8 cellular contexts compared by ENCODE assay signal in the genomic region with DNA sequence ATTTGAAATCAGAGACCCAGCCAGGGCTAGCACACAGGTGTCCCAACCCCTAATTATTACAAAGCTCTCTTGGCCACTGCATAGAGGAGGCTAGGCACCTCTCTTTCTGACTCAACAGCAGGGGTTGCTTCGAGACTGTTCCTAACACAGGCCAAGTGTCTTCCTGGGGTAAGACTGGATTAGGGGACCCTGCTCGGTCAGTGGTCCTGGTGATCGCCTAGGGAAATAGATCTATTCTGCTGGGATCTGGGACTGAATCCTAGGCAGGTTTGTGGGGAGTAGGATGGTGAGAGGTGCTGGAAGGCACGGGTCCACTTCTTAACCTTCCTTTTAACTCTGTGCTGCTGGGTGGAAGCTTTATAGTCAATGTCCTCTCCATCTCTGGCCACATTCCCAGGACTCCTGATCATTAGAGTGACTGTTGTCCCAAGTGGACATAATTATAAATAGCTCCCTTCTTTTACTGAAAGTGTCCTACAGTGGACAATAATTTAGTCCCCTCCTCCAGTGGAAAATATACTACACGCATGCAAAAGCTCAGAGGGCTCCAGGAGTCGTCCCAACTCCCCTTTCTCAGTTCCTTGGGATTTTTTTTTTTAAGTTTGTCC. TPM values are rescaled to one million over a fixed set of nuclear protein-coding genes. Genes with fewer than 3 reads are reported as not detected.
DNase-seq lines count a peak whose midpoint lies in the region; ATAC-seq, FAIRE-seq and TF ChIP-seq lines count a peak whose summit lies in the region.

No MANE protein-coding gene starts in this region.

- peak overlapping the region; percentile 96 for H3K27ac ChIP-seq in hepatocyte

- peak overlapping the region; percentile 75 for H2AFZ ChIP-seq in hepatocyte

- peaks cover 6% of the 10 kb centered on the region for H4K20me1 ChIP-seq in hepatocyte (ENCODE audit: insufficient read depth, poor library complexity, severe bottlenecking)

- peak overlapping the region; percentile 94 to 97 (median 94) for H3K27ac Mint-ChIP-seq in IgD-negative memory B cell
- peak overlapping the region; percentile 89 for H3K27ac Mint-ChIP-seq in activated CD8-positive, alpha-beta T cell treated with anti-CD3 and anti-CD28 coated beads for 36 hours
- H3K27ac Mint-ChIP-seq in stimulated activated effector memory CD8-positive, alpha-beta T cell treated with anti-CD3 and anti-CD28 coated beads, Interleukin-12 subunit alpha, Interleukin-12 subunit beta, amount 100 ng/mL, for 72 hours = no peak overlapping the region

- intact Hi-C loops in activated CD8-positive, alpha-beta T cell treated with anti-CD3 and anti-CD28 coated beads for 36 hours (cut with micrococcal nuclease) = loop anchor here (5.0 kb wide), 4 partner anchors 213 to 423 kb away; no protein-coding TSS in a partner anchor

- FAIRE-seq in GM12891 (lab: Jason Lieb, UNC) = no peak

- no peak for DNase-seq in activated CD8-positive, alpha-beta T cell treated with anti-CD3 and anti-CD28 coated beads for 36 hours
- DNase-seq in hepatocyte (ENCODE audit: low spot score) (no peak), GM12891 (ENCODE audit: insufficient read length, low spot score) (no peak), G401 (ENCODE audit: low spot score) (no peak), GDM1 (lab: John Stamatoyannopoulos, UW) (no peak)
- peak in 1 of 2 donors; percentile 46 for DNase-seq in stimulated activated effector memory CD8-positive, alpha-beta T cell treated with anti-CD3 and anti-CD28 coated beads, Interleukin-12 subunit alpha, Interleukin-12 subunit beta, amount 100 ng/mL, for 72 hours (ENCODE audit: low spot score in 2 of 2)

- H3K36me3 ChIP-seq in hepatocyte (replicated peaks; ENCODE audit: insufficient read depth, low read depth) = no peaks in the 10 kb centered on the region

- no peak overlapping the region for H3K4me3 ChIP-seq in hepatocyte

- 75% methylated on average over 6 of the region's 6 CpGs for WGBS in hepatocyte (ENCODE audit: low lambda C conversion rate, missing lambda C conversion rate)

- no peaks in the 10 kb centered on the region for H3K27me3 ChIP-seq in hepatocyte

- H3K4me3 Mint-ChIP-seq in IgD-negative memory B cell = peak overlapping the region; percentile 91 to 97 (median 94)
- H3K4me3 Mint-ChIP-seq in activated CD8-positive, alpha-beta T cell treated with anti-CD3 and anti-CD28 coated beads for 36 hours = peak overlapping the region; percentile 96
- peak overlapping the region; percentile 98 for H3K4me3 Mint-ChIP-seq in stimulated activated effector memory CD8-positive, alpha-beta T cell treated with anti-CD3 and anti-CD28 coated beads, Interleukin-12 subunit alpha, Interleukin-12 subunit beta, amount 100 ng/mL, for 72 hours

- ATAC-seq in activated CD8-positive, alpha-beta T cell treated with anti-CD3 and anti-CD28 coated beads for 36 hours = no peak
- ATAC-seq in stimulated activated effector memory CD8-positive, alpha-beta T cell treated with anti-CD3 and anti-CD28 coated beads, Interleukin-12 subunit alpha, Interleukin-12 subunit beta, amount 100 ng/mL, for 72 hours = no peak
- no peak for ATAC-seq in GM19351 (IDR thresholded peaks at IDR 0.05; ENCODE audit: unreplicated experiment)

- no peaks in the 10 kb centered on the region for H3K27me3 Mint-ChIP-seq in IgD-negative memory B cell
- H3K27me3 Mint-ChIP-seq in activated CD8-positive, alpha-beta T cell treated with anti-CD3 and anti-CD28 coated beads for 36 hours = no peaks in the 10 kb centered on the region

- CTCF ChIA-PET in activated CD8-positive, alpha-beta T cell treated with anti-CD3 and anti-CD28 coated beads for 36 hours (lab: Charles Lee) = interaction anchor here (0.7 to 4.2 kb wide), 18 partner anchors 10 to 887 kb away, joined by 3 to 28 read pairs (median 4); no protein-coding TSS in a partner anchor

- no peaks in the 10 kb centered on the region for H3K9me2 ChIP-seq in hepatocyte (replicated peaks; ENCODE audit: insufficient read depth)

- peaks cover 27% of the 10 kb centered on the region for H3K79me2 ChIP-seq in hepatocyte

- peaks cover 28 to 37% (median 35%) of the 10 kb centered on the region in 3 donors for H3K4me1 Mint-ChIP-seq in IgD-negative memory B cell
- H3K4me1 Mint-ChIP-seq in activated CD8-positive, alpha-beta T cell treated with anti-CD3 and anti-CD28 coated beads for 36 hours (ENCODE audit: low read depth) = peaks cover 34% of the 10 kb centered on the region
- peaks cover 52% of the 10 kb centered on the region for H3K4me1 Mint-ChIP-seq in stimulated activated effector memory CD8-positive, alpha-beta T cell treated with anti-CD3 and anti-CD28 coated beads, Interleukin-12 subunit alpha, Interleukin-12 subunit beta, amount 100 ng/mL, for 72 hours

- no peak for TF ChIP-seq POLR2A in GM12891 (IDR thresholded peaks at IDR 0.05; ENCODE audit: low read depth, low read length)

- POLR2A ChIA-PET in activated CD8-positive, alpha-beta T cell treated with anti-CD3 and anti-CD28 coated beads for 36 hours (lab: Charles Lee) = interaction anchor here (1.4 kb wide), 2 partner anchors 709 to 849 kb away, joined by 3 to 4 read pairs; no protein-coding TSS in a partner anchor

- H3K36me3 Mint-ChIP-seq in IgD-negative memory B cell = peaks cover 4% of the 10 kb centered on the region
- H3K36me3 Mint-ChIP-seq in activated CD8-positive, alpha-beta T cell treated with anti-CD3 and anti-CD28 coated beads for 36 hours (ENCODE audit: low read depth) = no peaks in the 10 kb centered on the region
- H3K36me3 Mint-ChIP-seq in stimulated activated effector memory CD8-positive, alpha-beta T cell treated with anti-CD3 and anti-CD28 coated beads, Interleukin-12 subunit alpha, Interleukin-12 subunit beta, amount 100 ng/mL, for 72 hours = peaks cover 27% of the 10 kb centered on the region

- H3K4me2 ChIP-seq in hepatocyte = peak overlapping the region; percentile 84

- no peaks in the 10 kb centered on the region for H3K9me3 ChIP-seq in hepatocyte (ENCODE audit: low read depth)

- H3K9me3 Mint-ChIP-seq in IgD-negative memory B cell = no peaks in the 10 kb centered on the region
- no peaks in the 10 kb centered on the region for H3K9me3 Mint-ChIP-seq in activated CD8-positive, alpha-beta T cell treated with anti-CD3 and anti-CD28 coated beads for 36 hours
- no peaks in the 10 kb centered on the region for H3K9me3 Mint-ChIP-seq in stimulated activated effector memory CD8-positive, alpha-beta T cell treated with anti-CD3 and anti-CD28 coated beads, Interleukin-12 subunit alpha, Interleukin-12 subunit beta, amount 100 ng/mL, for 72 hours

- in situ Hi-C loops in G401 (cut with HindIII; ENCODE audit: low sequenced_read_pairs) = no loop called here

- no peak for TF ChIP-seq CTCF in activated CD8-positive, alpha-beta T cell treated with anti-CD3 and anti-CD28 coated beads for 36 hours (IDR thresholded peaks at IDR 0.05)
- no peak for TF ChIP-seq CTCF in hepatocyte (IDR thresholded peaks at IDR 0.05; ENCODE audit: poor library complexity)

- H3K4me1 ChIP-seq in hepatocyte (ENCODE audit: insufficient read depth) = peaks cover 7% of the 10 kb centered on the region

TF ChIP-seq in GM12891, 5 proteins besides CTCF, POLR2A, EP300 and RAD21:
- no peak for TF ChIP-seq POU2F2 (IDR thresholded peaks at IDR 0.05; ENCODE audit: low read depth, low read length)
- no peak for TF ChIP-seq POLR2AphosphoS5 (IDR thresholded peaks at IDR 0.05; ENCODE audit: low read depth, low read length)
- TF ChIP-seq PAX5 (IDR thresholded peaks at IDR 0.05; ENCODE audit: insufficient read depth, low read length, severe bottlenecking) = no peak
- TF ChIP-seq TAF1 (IDR thresholded peaks at IDR 0.05; ENCODE audit: low read depth, low read length) = no peak
- TF ChIP-seq SPI1 (IDR thresholded peaks at IDR 0.05; ENCODE audit: low read depth, low read length) = no peak
TF ChIP-seq in GM12891: peak in this region for 0.

RNA-seq across cellular contexts. Expression of a gene that starts 1.4 kb away (rescaled TPM):
- polyA plus RNA-seq in IgD-negative memory B cell (41.2 TPM), hepatocyte (18.5 and 19.2 TPM in 2 replicates)
- 10 to 100 TPM in 1 of 2 experiments, 1 to 10 TPM in 1; 9.2 to 11.0 TPM for total RNA-seq in activated CD8-positive, alpha-beta T cell treated with anti-CD3 and anti-CD28 coated beads for 36 hours
- 27.2 and 28.0 TPM in 2 replicates for total RNA-seq in hepatocyte
- polyA plus RNA-seq in GM12891 (2012; ENCODE audit: low read depth, missing spikeins) = 5.0 TPM
- total RNA-seq in G401 (2014; rRNA removed; shearing (Covaris generic)) = 5.4 and 10.5 TPM in 2 replicates
